22 cellular contexts compared by ENCODE assay signal in the genomic region with DNA sequence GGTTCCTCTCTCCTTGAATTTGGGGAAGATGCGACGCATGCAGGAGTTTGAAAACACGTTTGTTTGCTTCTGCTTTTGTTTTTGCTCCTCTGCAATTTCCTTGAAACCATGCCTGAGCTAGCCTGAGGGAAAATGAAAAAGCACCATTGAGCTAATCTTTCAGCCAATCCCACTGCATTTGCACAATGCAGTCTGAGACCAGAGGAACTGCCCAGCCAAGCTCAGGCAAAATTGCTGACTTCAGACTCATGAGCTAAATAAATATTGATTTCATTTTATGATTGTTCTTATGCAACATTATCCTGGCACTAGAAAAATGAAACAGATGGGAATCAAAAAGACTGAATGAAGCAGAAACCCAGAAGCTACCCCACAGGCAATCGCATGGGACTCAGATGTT. TPM values are rescaled to one million over a fixed set of nuclear protein-coding genes. Genes with fewer than 3 reads are reported as not detected.
DNase-seq lines count a peak whose midpoint lies in the region; ATAC-seq, FAIRE-seq and TF ChIP-seq lines count a peak whose summit lies in the region.
"Had no signal": no experiment of that assay in that cellular context is flagged by ENCODE, and none has a peak within 500 bp of the region (broad histone marks: within the 10 kb centered on the region; RNA-seq: fewer than 3 reads in every experiment).

No MANE protein-coding gene starts in this region.

- FAIRE-seq in bronchial epithelial cell (lab: Jason Lieb, UNC) (no peak), islet of Langerhans (lab: Jason Lieb, UNC) (peak; percentile 90), small intestine (lab: Jason Lieb, UNC) (no peak)
- FAIRE-seq: GM12891, kidney had no signal

- intact Hi-C loops in psoas muscle (cut with DNase I) = no loop called here

- TF ChIP-seq CTCF in bronchial epithelial cell (IDR thresholded peaks at IDR 0.05; ENCODE audit: insufficient read depth, low read length, severe bottlenecking) (no peak), psoas muscle (IDR thresholded peaks at IDR 0.05) (no peak)

- no peaks in the 10 kb centered on the region for H3K9me3 ChIP-seq in small intestine (ENCODE audit: control insufficient read depth, low read depth)
- no peaks in the 10 kb centered on the region for H3K9me3 ChIP-seq in psoas muscle

- peaks cover 0 to 3% of the 10 kb centered on the region in 2 donors for H3K4me1 ChIP-seq in small intestine (ENCODE audit: control insufficient read depth in 2 of 2, insufficient read depth in 1 of 2, low read depth in 1 of 2, low read length in 1 of 2)
- no peaks in the 10 kb centered on the region for H3K4me1 ChIP-seq in psoas muscle
- H3K4me1 ChIP-seq: HAP-1 had no signal

- H3K27me3 ChIP-seq in bronchial epithelial cell (ENCODE audit: control insufficient read depth, insufficient read depth, low read length) = no peaks in the 10 kb centered on the region
- H3K27me3 ChIP-seq in small intestine (ENCODE audit: control insufficient read depth in 2 of 2, insufficient read depth in 2 of 2, low read length in 2 of 2) = no peaks in the 10 kb centered on the region
- H3K27me3 ChIP-seq in psoas muscle (ENCODE audit: insufficient read depth in 3 of 3, low read length in 2 of 3) = no peaks in the 10 kb centered on the region
- H3K27me3 ChIP-seq: brain microvascular endothelial cell had no signal

- H3K36me3 ChIP-seq in bronchial epithelial cell (ENCODE audit: control insufficient read depth, insufficient read depth, low read length) (no peaks in the 10 kb centered on the region), small intestine (ENCODE audit: control insufficient read depth in 2 of 2, insufficient read depth in 2 of 2, low read length in 2 of 2) (no peaks in the 10 kb centered on the region), psoas muscle (ENCODE audit: insufficient read depth in 1 of 2, low read depth in 1 of 2) (no peaks in the 10 kb centered on the region)
- H3K36me3 ChIP-seq: brain microvascular endothelial cell, HAP-1 had no signal

- H3K4me3 ChIP-seq in bronchial epithelial cell (ENCODE audit: low read depth, low read length) (no peak overlapping the region), small intestine (ENCODE audit: low read depth in 1 of 2, low read length in 2 of 2) (no peak overlapping the region), psoas muscle (no peak overlapping the region)
- H3K4me3 ChIP-seq: HAP-1 had no signal

- H3K27ac ChIP-seq in small intestine (ENCODE audit: low read depth in 1 of 2, low read length in 1 of 2) = peak overlapping the region; percentile 47 to 73
- no peak overlapping the region for H3K27ac ChIP-seq in psoas muscle
- H3K27ac ChIP-seq: 22Rv1, brain microvascular endothelial cell had no signal

- DNase-seq in DMS153 (lab: John Stamatoyannopoulos, UW) = peak; percentile 9
- no peak for DNase-seq in DMS153 treated with DMSO at 0.1 percent for 48 hours (lab: John Stamatoyannopoulos, UW; ENCODE audit: unreplicated experiment)
- DNase-seq in bronchial epithelial cell (ENCODE audit: low read depth) = peak; percentile 66
- DNase-seq in small intestine = peak; percentile 78
- DNase-seq in psoas muscle = no peak
- DNase-seq in A172 (ENCODE audit: low spot score) = no peak
- DNase-seq in germinal center (ENCODE audit: low spot score) = no peak
- DNase-seq: activated naive CD4-positive, alpha-beta T cell treated with anti-CD3 and anti-CD28 coated beads for 36 hours; brain microvascular endothelial cell; CD8-positive, alpha-beta T cell; kidney; NCI-H1694; NCI-H510A treated with DMSO at 0.1 percent for 48 hours; T-helper 17 cell had no signal

- 36 to 53% (median 45%) methylated on average over 4 of the region's 4 CpGs for WGBS in small intestine, 3 donors
- WGBS in psoas muscle, 3 donors = 69 to 77% (median 75%) methylated on average over 4 of the region's 4 CpGs

- no peak for ATAC-seq in psoas muscle
- ATAC-seq: activated CD4-positive, CD25-positive, alpha-beta regulatory T cell treated with anti-CD3 and anti-CD28 coated beads, Interleukin-2, amount 50 U/mL, for 24 hours; CD8-positive, alpha-beta T cell; T-helper 17 cell had no signal

RNA-seq across cellular contexts. Expression of gene TPRKB, which starts 37.0 kb away (rescaled TPM):
- 18.6 and 21.1 TPM in 2 replicates for total RNA-seq in bronchial epithelial cell
- polyA plus RNA-seq in small intestine = 100 to 1,000 TPM in 1 of 3 donors, 10 to 100 TPM in 2; 64.8 to 110 (median 74.0) TPM
- 10 to 100 TPM; 21.8 to 35.1 (median 27.1) TPM for total RNA-seq in psoas muscle
- polyA plus RNA-seq in psoas muscle = 100 to 1,000 TPM in 1 of 3 donors, 10 to 100 TPM in 2; 63.3 to 130 (median 83.9) TPM
- 105 and 129 TPM in 2 replicates for total RNA-seq in A172 (2014; rRNA removed; shearing (Covaris generic))

RNA-seq across cellular contexts. Expression of gene NAT8, which starts 57.9 kb away (rescaled TPM):
- total RNA-seq in bronchial epithelial cell (not detected in 2 replicates), psoas muscle (not detected)
- polyA plus RNA-seq in small intestine (under 1 TPM in 1 of 3 donors, not detected in 2; 0.10 TPM), psoas muscle (not detected)
- not detected in 2 replicates for total RNA-seq in A172 (2014; rRNA removed; shearing (Covaris generic))
- total RNA-seq: activated naive CD4-positive, alpha-beta T cell treated with anti-CD3 and anti-CD28 coated beads for 36 hours; CD8-positive, alpha-beta T cell; myocyte; posterior vena cava; RPMI7951; T-helper 17 cell had no signal

Comparison
In these comparisons a context has a peak if more than half of its experiments do, and no peak if none do; other contexts are left out.
1. DNase-seq: peak in DMS153 (single experiment), bronchial epithelial cell (single experiment) and small intestine (single experiment); none in DMS153 treated with DMSO at 0.1 percent for 48 hours (single experiment), psoas muscle (0 of 2), A172 (single experiment) and germinal center (single experiment).